ENCODE assay signal across 8 cellular contexts in the genomic region with DNA sequence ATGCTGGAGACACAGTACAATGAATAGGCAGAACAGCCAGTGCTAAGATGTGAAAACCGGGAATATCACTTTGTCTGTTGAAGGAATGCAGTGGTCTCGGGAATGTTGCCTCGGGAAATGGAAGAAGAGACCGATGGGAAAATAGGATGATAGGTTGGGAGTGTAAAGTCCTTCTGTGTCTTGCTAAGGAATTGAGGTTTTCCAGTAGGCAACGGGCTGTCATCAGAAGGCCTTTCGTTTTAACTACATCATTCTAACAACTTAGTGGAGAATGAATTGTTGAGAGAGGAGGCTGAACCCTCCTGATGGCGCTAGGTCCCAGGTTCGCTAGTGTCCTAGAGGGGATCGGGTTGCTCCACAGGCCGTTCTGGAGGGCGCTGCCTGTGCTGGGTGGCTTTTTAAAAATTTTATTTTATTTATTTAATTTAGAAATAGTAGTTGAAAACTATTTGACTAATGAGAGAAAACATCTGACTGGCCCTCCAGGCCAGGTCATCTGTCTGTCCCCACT. TPM values are rescaled to one million over a fixed set of nuclear protein-coding genes. Genes with fewer than 3 reads are reported as not detected.
DNase-seq lines count a peak whose midpoint lies in the region; ATAC-seq, FAIRE-seq and TF ChIP-seq lines count a peak whose summit lies in the region.

No MANE protein-coding gene starts in this region.

- peak; percentile 32 for ATAC-seq in SK-N-SH treated with all-trans-retinoic acid at 6 μM for 48 hours
- ATAC-seq in GM18867 (IDR thresholded peaks at IDR 0.05; ENCODE audit: unreplicated experiment): no peak
- ATAC-seq in GM21423 (IDR thresholded peaks at IDR 0.05; ENCODE audit: unreplicated experiment): no peak

- H3K4me1 ChIP-seq in fibroblast of lung (ENCODE audit: control insufficient read depth, extremely low read depth, insufficient read depth, low read length) (no peaks in the 10 kb centered on the region), prostate gland (replicated peaks) (no peaks in the 10 kb centered on the region)

- DNase-seq in AG10803 (ENCODE audit: low read depth): peak; percentile 3
- DNase-seq in GM20000 (ENCODE audit: low spot score): peak; percentile 21
- no peak for DNase-seq in fibroblast of lung (ENCODE audit: low read depth in 2 of 2)
- DNase-seq in prostate gland (ENCODE audit: low spot score): no peak
- DNase-seq in HTR-8/SVneo (ENCODE audit: insufficient read length, low spot score): no peak

- TF ChIP-seq CTCF in AG10803 (conservative IDR thresholded peaks at IDR 0.05; ENCODE audit: low read length) (no peak), GM20000 (IDR thresholded peaks at IDR 0.05; ENCODE audit: extremely low read depth, missing control alignments) (no peak), fibroblast of lung (conservative IDR thresholded peaks at IDR 0.05 in 1 of 2, IDR thresholded peaks at IDR 0.05 in 1 of 2; ENCODE audit: low read depth in 1 of 2, low read length in 2 of 2) (no peak), prostate gland (IDR thresholded peaks at IDR 0.05) (no peak)

- intact Hi-C loops in prostate gland (cut with DNase I): no loop called here

- no peaks in the 10 kb centered on the region for H4K20me1 ChIP-seq in fibroblast of lung (ENCODE audit: control insufficient read depth, extremely low read depth, insufficient read depth, low read length)

- H3K36me3 ChIP-seq in fibroblast of lung (ENCODE audit: control insufficient read depth, insufficient read depth, low read length): no peaks in the 10 kb centered on the region
- no peaks in the 10 kb centered on the region for H3K36me3 ChIP-seq in prostate gland

- peak overlapping the region; percentile 69 for H3K4me2 ChIP-seq in fibroblast of lung (ENCODE audit: extremely low read depth, insufficient read depth, low read length)

- H2AFZ ChIP-seq in fibroblast of lung (ENCODE audit: low read length): peak overlapping the region; percentile 4

- H3K27ac ChIP-seq in fibroblast of lung (ENCODE audit: insufficient read depth, low read length): peak overlapping the region; percentile 87
- peak overlapping the region; percentile 76 to 86 for H3K27ac ChIP-seq in prostate gland

- no peak for TF ChIP-seq POLR2A in prostate gland (IDR thresholded peaks at IDR 0.05)

- peaks cover 31% of the 10 kb centered on the region for H3K79me2 ChIP-seq in fibroblast of lung (ENCODE audit: control insufficient read depth, insufficient read depth, low read length)

- H3K9me3 ChIP-seq in fibroblast of lung (ENCODE audit: control insufficient read depth, insufficient read depth, low read depth, low read length) (no peaks in the 10 kb centered on the region), prostate gland (no peaks in the 10 kb centered on the region)

- H3K27me3 ChIP-seq in fibroblast of lung (ENCODE audit: control insufficient read depth, insufficient read depth, low read length) (no peaks in the 10 kb centered on the region), prostate gland (replicated peaks; ENCODE audit: insufficient read depth) (no peaks in the 10 kb centered on the region)

- 7% methylated on average over 11 of the region's 11 CpGs for WGBS in prostate gland

- FAIRE-seq in HTR-8/SVneo (lab: Jason Lieb, UNC): no peak

- peak overlapping the region; percentile 29 for H3K9ac ChIP-seq in fibroblast of lung (ENCODE audit: insufficient read depth, low read length)

- H3K4me3 ChIP-seq in AG10803 (ENCODE audit: low read length) (peak overlapping the region; percentile 84), fibroblast of lung (replicated peaks in 1 of 4; ENCODE audit: control extremely low read depth in 1 of 4, insufficient read depth in 1 of 4, low read depth in 3 of 4, low read length in 4 of 4) (peak overlapping the region; percentile 46 to 87 (median 68)), prostate gland (peak overlapping the region; percentile 50 to 58)

TF ChIP-seq in SK-N-SH treated with all-trans-retinoic acid at 6 μM for 48 hours, 23 proteins besides CTCF, POLR2A, EP300 and RAD21:
- TF ChIP-seq ARNTL (CRISPR knock-in tag; IDR thresholded peaks at IDR 0.05; ENCODE audit: borderline replicate concordance, low read depth): no peak

RNA-seq across cellular contexts. Expression of a gene that starts 0.7 kb away (rescaled TPM):
- 43.9 and 60.9 TPM in 2 replicates for total RNA-seq in fibroblast of lung
- 63.9 and 67.8 TPM in 2 replicates for polyA plus RNA-seq in fibroblast of lung
- polyA plus RNA-seq in fibroblast of lung (2012): 47.9 and 50.9 TPM in 2 replicates
- 1.9 and 3.1 TPM in 2 replicates for polyA minus RNA-seq in fibroblast of lung (ENCODE audit: low replicate concordance)
- 10 to 100 TPM; 20.8 to 32.2 TPM for total RNA-seq in prostate gland

RNA-seq across cellular contexts. Expression of a gene that starts 47.3 kb away (rescaled TPM):
- total RNA-seq in fibroblast of lung (1.3 and 3.0 TPM in 2 replicates), prostate gland (1 to 10 TPM; 2.5 to 3.6 TPM)
- polyA plus RNA-seq in fibroblast of lung: 0.12 and 0.79 TPM in 2 replicates
- 0.03 and 0.59 TPM in 2 replicates for polyA plus RNA-seq in fibroblast of lung (2012)
- not detected in 2 replicates for polyA minus RNA-seq in fibroblast of lung (ENCODE audit: low replicate concordance)

Comparison
In these comparisons a context has a peak if more than half of its experiments do, and no peak if none do; other contexts are left out.
1. DNase-seq: peak in AG10803 (single experiment) and GM20000 (single experiment); none in fibroblast of lung (0 of 2), prostate gland (single experiment) and HTR-8/SVneo (single experiment).
2. Peak in every context shown above with its lines, with median percentiles within 50 percentile points of each other: H3K4me3 ChIP-seq.